In the genomic region with DNA sequence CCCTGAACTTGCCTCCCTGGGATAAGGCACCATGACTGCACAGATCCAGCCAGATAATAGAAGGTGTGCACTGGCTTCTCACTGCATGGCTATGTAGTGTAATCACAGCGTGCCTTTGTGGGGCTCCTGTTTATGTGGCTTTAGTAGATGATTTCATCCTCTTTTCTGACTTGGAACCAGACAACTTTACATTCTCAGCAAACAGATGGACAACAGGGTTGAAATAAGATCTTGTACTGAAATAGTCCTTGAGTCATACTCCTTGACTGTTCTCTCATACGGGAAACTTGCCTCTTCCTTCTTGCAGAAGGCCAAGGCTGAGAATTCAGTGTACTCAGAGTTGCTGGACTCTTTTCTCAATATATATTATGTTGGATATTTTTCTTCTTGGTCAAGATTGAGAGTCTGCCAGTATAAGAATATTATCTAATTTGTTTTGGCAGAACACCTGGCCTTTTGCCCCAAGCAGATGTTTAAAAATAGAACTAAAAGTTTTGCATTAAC, we compare ENCODE assay signal across 1 cellular context.
TF ChIP-seq lines count a peak whose summit lies in the region.

No MANE protein-coding gene starts in this region.

TF ChIP-seq in IMR-90, 13 proteins besides CTCF, POLR2A, EP300 and RAD21:
- TF ChIP-seq ELK1 (IDR thresholded peaks at IDR 0.05; ENCODE audit: borderline replicate concordance, low read depth, low read length) (no peak), RCOR1 (IDR thresholded peaks at IDR 0.05; ENCODE audit: insufficient replicate concordance, low read length) (no peak), FOS (IDR thresholded peaks at IDR 0.05; ENCODE audit: low read depth, low read length) (0 out of 2 replicates have a peak, but pooled peaks have one; percentile 35), RFX5 (IDR thresholded peaks at IDR 0.05; ENCODE audit: low read depth, low read length) (no peak), MAFK (IDR thresholded peaks at IDR 0.05; ENCODE audit: low read depth, low read length) (no peak; the same call in 1 of the 2 replicates), NFE2L2 (IDR thresholded peaks at IDR 0.05; ENCODE audit: low read depth, low read length) (peak; percentile 43; the same call in 1 of the 2 replicates), SMC3 (IDR thresholded peaks at IDR 0.05; ENCODE audit: low read depth, low read length) (no peak), MXI1 (IDR thresholded peaks at IDR 0.05; ENCODE audit: borderline replicate concordance, low read depth, low read length) (no peak), CEBPB (IDR thresholded peaks at IDR 0.05; ENCODE audit: low read depth, low read length) (peak; percentile 25; the same call in 1 of the 2 replicates), BHLHE40 (IDR thresholded peaks at IDR 0.05; ENCODE audit: low read depth, low read length) (peak; percentile 72), MAZ (IDR thresholded peaks at IDR 0.05; ENCODE audit: borderline replicate concordance, low read depth, low read length) (no peak)
- TF ChIP-seq, protein P1, sequence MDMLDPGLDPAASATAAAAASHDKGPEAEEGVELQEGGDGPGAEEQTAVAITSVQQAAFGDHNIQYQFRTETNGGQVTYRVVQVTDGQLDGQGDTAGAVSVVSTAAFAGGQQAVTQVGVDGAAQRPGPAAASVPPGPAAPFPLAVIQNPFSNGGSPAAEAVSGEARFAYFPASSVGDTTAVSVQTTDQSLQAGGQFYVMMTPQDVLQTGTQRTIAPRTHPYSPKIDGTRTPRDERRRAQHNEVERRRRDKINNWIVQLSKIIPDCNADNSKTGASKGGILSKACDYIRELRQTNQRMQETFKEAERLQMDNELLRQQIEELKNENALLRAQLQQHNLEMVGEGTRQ (IDR thresholded peaks at IDR 0.05; ENCODE audit: low read depth, low read length) = no peak
